Comparison of ENCODE assay signal across 8 cellular contexts in genomic region chr5:6745706-6746217, GRCh38. TPM values are rescaled to one million over a fixed set of nuclear protein-coding genes. Genes with fewer than 3 reads are reported as not detected.
DNase-seq lines count a peak whose midpoint lies in the region; TF ChIP-seq lines count a peak whose summit lies in the region.

No MANE protein-coding gene starts in this region.

- no peaks in the 10 kb centered on the region for H3K27me3 Mint-ChIP-seq in activated naive CD4-positive, alpha-beta T cell treated with anti-CD3 and anti-CD28 coated beads, Interleukin-2, amount 50 U/mL, for 24 hours
- no peaks in the 10 kb centered on the region for H3K27me3 Mint-ChIP-seq in activated CD4-positive, alpha-beta memory T cell treated with anti-CD3 and anti-CD28 coated beads, Interleukin-2, amount 10 ng/mL, durations not matched to agents 7 days and 5 days

- H3K36me3 Mint-ChIP-seq in activated naive CD4-positive, alpha-beta T cell treated with anti-CD3 and anti-CD28 coated beads, Interleukin-2, amount 50 U/mL, for 24 hours = peaks cover 7% of the 10 kb centered on the region
- H3K36me3 Mint-ChIP-seq in activated CD4-positive, alpha-beta memory T cell treated with anti-CD3 and anti-CD28 coated beads, Interleukin-2, amount 10 ng/mL, durations not matched to agents 7 days and 5 days (ENCODE audit: low read depth) = peaks cover 66% of the 10 kb centered on the region

- no peaks in the 10 kb centered on the region for H3K9me3 Mint-ChIP-seq in activated naive CD4-positive, alpha-beta T cell treated with anti-CD3 and anti-CD28 coated beads, Interleukin-2, amount 50 U/mL, for 24 hours
- H3K9me3 Mint-ChIP-seq in activated CD4-positive, alpha-beta memory T cell treated with anti-CD3 and anti-CD28 coated beads, Interleukin-2, amount 10 ng/mL, durations not matched to agents 7 days and 5 days = no peaks in the 10 kb centered on the region

- POLR2A ChIA-PET in activated CD4-positive, alpha-beta memory T cell treated with anti-CD3 and anti-CD28 coated beads, Interleukin-2, amount 10 ng/mL, durations not matched to agents 7 days and 5 days (lab: Charles Lee) = interaction anchor here (0.6 to 1.6 kb wide), 4 partner anchors 34 to 113 kb away, joined by 3 to 6 read pairs (median 3); partner anchors contain the start of genes NSUN2 and SRD5A1

- peak; percentile 56; the same call in 1 of the 2 replicates for TF ChIP-seq CTCF in WI38 (IDR thresholded peaks at IDR 0.05; ENCODE audit: low read depth, low read length)

- no peak overlapping the region for H3K4me3 ChIP-seq in WI38 (ENCODE audit: low read depth, low read length)

- H3K27ac Mint-ChIP-seq in activated naive CD4-positive, alpha-beta T cell treated with anti-CD3 and anti-CD28 coated beads, Interleukin-2, amount 50 U/mL, for 24 hours = peak overlapping the region; percentile 41
- H3K27ac Mint-ChIP-seq in activated CD4-positive, alpha-beta memory T cell treated with anti-CD3 and anti-CD28 coated beads, Interleukin-2, amount 10 ng/mL, durations not matched to agents 7 days and 5 days = no peak overlapping the region

- H3K4me1 Mint-ChIP-seq in activated naive CD4-positive, alpha-beta T cell treated with anti-CD3 and anti-CD28 coated beads, Interleukin-2, amount 50 U/mL, for 24 hours = peaks cover 13% of the 10 kb centered on the region
- peaks cover 3% of the 10 kb centered on the region for H3K4me1 Mint-ChIP-seq in activated CD4-positive, alpha-beta memory T cell treated with anti-CD3 and anti-CD28 coated beads, Interleukin-2, amount 10 ng/mL, durations not matched to agents 7 days and 5 days

- no peak overlapping the region for H3K4me3 Mint-ChIP-seq in activated naive CD4-positive, alpha-beta T cell treated with anti-CD3 and anti-CD28 coated beads, Interleukin-2, amount 50 U/mL, for 24 hours
- H3K4me3 Mint-ChIP-seq in activated CD4-positive, alpha-beta memory T cell treated with anti-CD3 and anti-CD28 coated beads, Interleukin-2, amount 10 ng/mL, durations not matched to agents 7 days and 5 days = no peak overlapping the region

- DNase-seq in activated naive CD4-positive, alpha-beta T cell treated with Interleukin-2 at 50 U/mL for 16 hours = no peak
- DNase-seq in H4 (ENCODE audit: low spot score) = peak; percentile 55
- peak; percentile 91 for DNase-seq in NAMALWA (ENCODE audit: low spot score)
- DNase-seq in globus pallidus (ENCODE audit: low spot score) = peak; percentile 35
- DNase-seq in retina = peak; percentile 39
- DNase-seq in activated CD4-positive, alpha-beta memory T cell treated with anti-CD3 and anti-CD28 coated beads, Interleukin-2, amount 10 ng/mL, durations not matched to agents 7 days and 5 days = no peak

- CTCF ChIA-PET in activated CD4-positive, alpha-beta memory T cell treated with anti-CD3 and anti-CD28 coated beads, Interleukin-2, amount 10 ng/mL, durations not matched to agents 7 days and 5 days (lab: Charles Lee) = interaction anchor here (0.8 to 1.7 kb wide), 13 partner anchors 9 to 171 kb away, joined by 3 to 13 read pairs (median 4); partner anchors contain the start of gene NSUN2

RNA-seq across cellular contexts. Expression of gene TENT4A, which starts 32.5 kb away (rescaled TPM):
- 3.9 and 6.2 TPM in 2 replicates for total RNA-seq in H4 (2014; rRNA removed; shearing (Covaris generic))
- 10 to 100 TPM; 34.3 to 36.6 TPM for total RNA-seq in activated CD4-positive, alpha-beta memory T cell treated with anti-CD3 and anti-CD28 coated beads, Interleukin-2, amount 10 ng/mL, durations not matched to agents 7 days and 5 days

Comparison
In these comparisons a context has a peak if more than half of its experiments do, and no peak if none do; other contexts are left out.
1. DNase-seq: peak in H4 (single experiment), NAMALWA (single experiment), globus pallidus (single experiment) and retina (single experiment); none in activated naive CD4-positive, alpha-beta T cell treated with Interleukin-2 at 50 U/mL for 16 hours (single experiment) and activated CD4-positive, alpha-beta memory T cell treated with anti-CD3 and anti-CD28 coated beads, Interleukin-2, amount 10 ng/mL, durations not matched to agents 7 days and 5 days (single experiment).